In genomic region chr10:91975438-91975837, GRCh38 we compare ENCODE assay signal across 27 cellular contexts. TPM values are rescaled to one million over a fixed set of nuclear protein-coding genes. Genes with fewer than 3 reads are reported as not detected.
A peak's percentile ranks its signal among the peaks of the same experiment; 100 is the strongest.
DNase-seq lines count a peak whose midpoint lies in the region; TF ChIP-seq lines count a peak whose summit lies in the region.
"Had no signal": no experiment of that assay in that cellular context is flagged by ENCODE, and none has a peak within 500 bp of the region (broad histone marks: within the 10 kb centered on the region; RNA-seq: fewer than 3 reads in every experiment).

No MANE protein-coding gene starts in this region.

- H3K36me3 ChIP-seq in GM23248 (ENCODE audit: low read depth), result peaks cover 3% of the 10 kb centered on the region; the same call in 1 of the 2 replicates
- H3K36me3 ChIP-seq in smooth muscle cell (ENCODE audit: low read depth), result peaks cover 9% of the 10 kb centered on the region
- peaks cover 73% of the 10 kb centered on the region for H3K36me3 ChIP-seq in OCI-LY7 (ENCODE audit: insufficient read depth, low read length)
- H3K36me3 ChIP-seq: prostate gland had no signal

- H4K20me1 ChIP-seq in GM23248 (ENCODE audit: insufficient read depth) (no peaks in the 10 kb centered on the region), smooth muscle cell (ENCODE audit: low read depth) (peaks cover 26% of the 10 kb centered on the region), OCI-LY7 (ENCODE audit: insufficient read depth, low read length) (no peaks in the 10 kb centered on the region)

- no peaks in the 10 kb centered on the region for H3K9me2 ChIP-seq in GM23248 (ENCODE audit: insufficient read depth)
- H3K9me2 ChIP-seq in OCI-LY7 (ENCODE audit: insufficient read depth, low read length), result no peaks in the 10 kb centered on the region

- H3K4me3 ChIP-seq in GM23248 (peak overlapping the region; percentile 17; the same call in 1 of the 2 replicates), smooth muscle cell (no peak overlapping the region), OCI-LY7 (ENCODE audit: low read depth, low read length, poor library complexity, severe bottlenecking) (no peak overlapping the region)
- H3K4me3 ChIP-seq: A549; BLaER1 treated with 17β-estradiol and CSF1 and Interleukin-3, amounts not matched to agents 10 nM and 100 nM; lung; prostate gland; SJSA1; upper lobe of right lung had no signal

- H3F3A ChIP-seq in GM23248 (ENCODE audit: insufficient read depth), result peaks cover 33% of the 10 kb centered on the region
- H3F3A ChIP-seq in smooth muscle cell (ENCODE audit: low read depth), result no peaks in the 10 kb centered on the region

- TF ChIP-seq CTCF in smooth muscle cell (IDR thresholded peaks at IDR 0.05; ENCODE audit: borderline replicate concordance, insufficient read depth, poor library complexity, severe bottlenecking), result no peak
- no peak for TF ChIP-seq CTCF in OCI-LY7 (conservative IDR thresholded peaks at IDR 0.05; ENCODE audit: low read length)

- CTCF ChIA-PET in OCI-LY7 (lab: Charles Lee; ENCODE audit: unreplicated experiment), result no interaction called here

- peak overlapping the region; percentile 56 for H3K4me2 ChIP-seq in GM23248 (ENCODE audit: unreplicated experiment)
- H3K4me2 ChIP-seq in smooth muscle cell, result no peak overlapping the region
- H3K4me2 ChIP-seq in OCI-LY7 (ENCODE audit: low read length), result no peak overlapping the region
- H3K4me2 ChIP-seq: A549; BLaER1 treated with 17β-estradiol and CSF1 and Interleukin-3, amounts not matched to agents 10 nM and 100 nM had no signal

- DNase-seq in activated T-cell treated with anti-CD3 and anti-CD28 coated beads, Interleukin-2, amount 50 U/mL, for 24 hours, result no peak
- no peak for DNase-seq in activated T-cell treated with anti-CD3 and anti-CD28 coated beads, Interleukin-2, amount 50 U/mL, for 48 hours
- DNase-seq in GM23248, result peak; percentile 42
- no peak for DNase-seq in smooth muscle cell (lab: John Stamatoyannopoulos, UW; ENCODE audit: unreplicated experiment)
- DNase-seq in ACHN, result no peak
- DNase-seq in OCI-LY7 (ENCODE audit: low spot score), result no peak
- no peak for DNase-seq in NCI-H1092 treated with DMSO at 0.1 percent for 48 hours (lab: John Stamatoyannopoulos, UW)
- DNase-seq: activated CD4-positive, alpha-beta T cell treated with anti-CD3 and anti-CD28 coated beads, Interleukin-2, amount 50 U/mL, for 1 hour; activated naive CD4-positive, alpha-beta T cell treated with anti-CD3 and anti-CD28 coated beads, Interleukin-2, amount 10 ng/mL, durations not matched to agents 7 days and 5 days; Calu3; central memory CD4-positive, alpha-beta T cell; dermis blood vessel endothelial cell; DND-41; glutamatergic neuron; Karpas-422; NCI-H1694 treated with DMSO at 0.1 percent for 48 hours; NCI-H2171 treated with DMSO at 0.1 percent for 48 hours; NCI-H524 treated with DMSO at 0.1 percent for 48 hours; NK-92 treated with Interleukin-12 subunit alpha and Interleukin-12 subunit beta, amount 100 ng/mL, for 24 hours; upper lobe of right lung had no signal

- H3K4me3 Mint-ChIP-seq in activated T-cell treated with anti-CD3 and anti-CD28 coated beads, Interleukin-2, amount 50 U/mL, for 24 hours, result peak overlapping the region; percentile 60
- peak overlapping the region; percentile 63 for H3K4me3 Mint-ChIP-seq in activated naive CD8-positive, alpha-beta T cell
- H3K4me3 Mint-ChIP-seq: activated naive CD4-positive, alpha-beta T cell treated with anti-CD3 and anti-CD28 coated beads, Interleukin-2, amount 10 ng/mL, durations not matched to agents 7 days and 5 days had no signal

- H3K4me1 ChIP-seq in GM23248 (ENCODE audit: insufficient read depth), result peaks cover 32% of the 10 kb centered on the region
- no peaks in the 10 kb centered on the region for H3K4me1 ChIP-seq in smooth muscle cell (ENCODE audit: low read depth)
- H3K4me1 ChIP-seq in OCI-LY7 (ENCODE audit: insufficient read depth, low read length, poor library complexity, severe bottlenecking), result no peaks in the 10 kb centered on the region
- H3K4me1 ChIP-seq: BLaER1 treated with 17β-estradiol and CSF1 and Interleukin-3, amounts not matched to agents 10 nM and 100 nM; SJSA1; upper lobe of right lung had no signal

- intact Hi-C loops in OCI-LY7 (cut with micrococcal nuclease; ENCODE audit: unreplicated experiment), result no loop called here

- H3K4me1 Mint-ChIP-seq in activated T-cell treated with anti-CD3 and anti-CD28 coated beads, Interleukin-2, amount 50 U/mL, for 24 hours (ENCODE audit: low read depth), result peaks cover 57% of the 10 kb centered on the region
- peaks cover 36% of the 10 kb centered on the region for H3K4me1 Mint-ChIP-seq in activated naive CD8-positive, alpha-beta T cell (ENCODE audit: low read depth)

- peak overlapping the region; percentile 31 for H3K9ac ChIP-seq in GM23248
- H3K9ac ChIP-seq in smooth muscle cell (ENCODE audit: low read depth), result no peak overlapping the region
- H3K9ac ChIP-seq: BLaER1 treated with 17β-estradiol and CSF1 and Interleukin-3, amounts not matched to agents 10 nM and 100 nM had no signal

- H3K79me2 ChIP-seq in GM23248 (ENCODE audit: insufficient read depth) (peaks cover 12% of the 10 kb centered on the region; the same call in 1 of the 2 replicates), smooth muscle cell (ENCODE audit: low read depth) (no peaks in the 10 kb centered on the region), OCI-LY7 (ENCODE audit: insufficient read depth, low read depth, low read length) (no peaks in the 10 kb centered on the region)

- no peaks in the 10 kb centered on the region for H3K9me3 Mint-ChIP-seq in activated T-cell treated with anti-CD3 and anti-CD28 coated beads, Interleukin-2, amount 50 U/mL, for 24 hours
- no peaks in the 10 kb centered on the region for H3K9me3 Mint-ChIP-seq in activated naive CD8-positive, alpha-beta T cell (ENCODE audit: low read depth)
- H3K9me3 Mint-ChIP-seq: activated naive CD4-positive, alpha-beta T cell treated with anti-CD3 and anti-CD28 coated beads, Interleukin-2, amount 10 ng/mL, durations not matched to agents 7 days and 5 days had no signal

- 93 to 96% methylated on average over 1 of the region's 1 CpG for WGBS in GM23248 (ENCODE audit: low coverage in 1 of 2, low lambda C conversion rate in 2 of 2, missing lambda C conversion rate in 2 of 2), 2 experiments
- 92% methylated on average over 1 of the region's 1 CpG for whole genome bisulfite sequencing in smooth muscle cell (ENCODE audit: low lambda C conversion rate)

- H2AFZ ChIP-seq in GM23248 (no peak overlapping the region), smooth muscle cell (ENCODE audit: low read depth) (no peak overlapping the region), OCI-LY7 (ENCODE audit: low read length) (no peak overlapping the region)

- peak overlapping the region; percentile 94 for H3K27ac Mint-ChIP-seq in activated T-cell treated with anti-CD3 and anti-CD28 coated beads, Interleukin-2, amount 50 U/mL, for 24 hours
- peak overlapping the region; percentile 96 for H3K27ac Mint-ChIP-seq in activated naive CD8-positive, alpha-beta T cell
- H3K27ac Mint-ChIP-seq: activated naive CD4-positive, alpha-beta T cell treated with anti-CD3 and anti-CD28 coated beads, Interleukin-2, amount 10 ng/mL, durations not matched to agents 7 days and 5 days had no signal

- H3K27ac ChIP-seq in GM23248, result peak overlapping the region; percentile 78
- peak overlapping the region; percentile 34 for H3K27ac ChIP-seq in smooth muscle cell (ENCODE audit: low read depth)
- no peak overlapping the region for H3K27ac ChIP-seq in OCI-LY7 (ENCODE audit: low read depth, low read length, poor library complexity, severe bottlenecking)
- H3K27ac ChIP-seq: A549; BLaER1 treated with 17β-estradiol and CSF1 and Interleukin-3, amounts not matched to agents 10 nM and 100 nM; HL-60; SJSA1; upper lobe of right lung had no signal

- BruUV-seq in OCI-LY7 (replicated peaks; lab: Mats Ljungman, UMichigan), result no TSS peak

- no peaks in the 10 kb centered on the region for H3K27me3 ChIP-seq in GM23248 (replicated peaks; ENCODE audit: insufficient read depth)
- H3K27me3 ChIP-seq in smooth muscle cell (ENCODE audit: low read depth), result no peaks in the 10 kb centered on the region
- H3K27me3 ChIP-seq: BLaER1 treated with 17β-estradiol and CSF1 and Interleukin-3, amounts not matched to agents 10 nM and 100 nM; SJSA1; upper lobe of right lung had no signal

- no peaks in the 10 kb centered on the region for H3K27me3 Mint-ChIP-seq in activated T-cell treated with anti-CD3 and anti-CD28 coated beads, Interleukin-2, amount 50 U/mL, for 24 hours
- no peaks in the 10 kb centered on the region for H3K27me3 Mint-ChIP-seq in activated naive CD8-positive, alpha-beta T cell
- H3K27me3 Mint-ChIP-seq: activated naive CD4-positive, alpha-beta T cell treated with anti-CD3 and anti-CD28 coated beads, Interleukin-2, amount 10 ng/mL, durations not matched to agents 7 days and 5 days had no signal

- POLR2A ChIA-PET in OCI-LY7 (lab: Charles Lee), result no interaction called here

- in situ Hi-C loops in GM23248 (cut with MboI) (no loop called here), ACHN (cut with HindIII; ENCODE audit: low pct_ligation_motif_present, low pct_unique_long_range_greater_than_20kb, low sequenced_read_pairs) (no loop called here)

- H3K9me3 ChIP-seq in GM23248 (ENCODE audit: low read depth), result no peaks in the 10 kb centered on the region
- no peaks in the 10 kb centered on the region for H3K9me3 ChIP-seq in smooth muscle cell (replicated peaks; ENCODE audit: low read depth)
- no peaks in the 10 kb centered on the region for H3K9me3 ChIP-seq in OCI-LY7 (ENCODE audit: low read length)
- H3K9me3 ChIP-seq: A549; BLaER1 treated with 17β-estradiol and CSF1 and Interleukin-3, amounts not matched to agents 10 nM and 100 nM; prostate gland; SJSA1; upper lobe of right lung had no signal

- H3K36me3 Mint-ChIP-seq in activated T-cell treated with anti-CD3 and anti-CD28 coated beads, Interleukin-2, amount 50 U/mL, for 24 hours (ENCODE audit: low read depth), result peaks cover 91% of the 10 kb centered on the region
- peaks cover 39% of the 10 kb centered on the region for H3K36me3 Mint-ChIP-seq in activated naive CD8-positive, alpha-beta T cell

RNA-seq across cellular contexts. Expression of gene BTAF1, which starts 51.9 kb away (rescaled TPM):
- 29.2 and 38.4 TPM in 2 replicates for total RNA-seq in GM23248 (2014; rRNA removed; shearing (Covaris generic))
- 14.6 and 17.0 TPM in 2 replicates for polyA plus RNA-seq in GM23248 (2016; fragmentation: Nextera tagmentation; extraction: Ambion mirVana)
- 47.3 and 62.8 TPM in 2 replicates for total RNA-seq in smooth muscle cell
- polyA plus RNA-seq in smooth muscle cell, result 13.2 and 19.4 TPM in 2 replicates
- total RNA-seq in OCI-LY7 (2014; rRNA removed; shearing (Covaris generic)), result 95.6 and 100 TPM in 2 replicates
- total RNA-seq in OCI-LY7 (2022), result 65.1 and 71.3 TPM in 2 replicates
